ENCODE assay signal across 2 cellular contexts in the genomic region with DNA sequence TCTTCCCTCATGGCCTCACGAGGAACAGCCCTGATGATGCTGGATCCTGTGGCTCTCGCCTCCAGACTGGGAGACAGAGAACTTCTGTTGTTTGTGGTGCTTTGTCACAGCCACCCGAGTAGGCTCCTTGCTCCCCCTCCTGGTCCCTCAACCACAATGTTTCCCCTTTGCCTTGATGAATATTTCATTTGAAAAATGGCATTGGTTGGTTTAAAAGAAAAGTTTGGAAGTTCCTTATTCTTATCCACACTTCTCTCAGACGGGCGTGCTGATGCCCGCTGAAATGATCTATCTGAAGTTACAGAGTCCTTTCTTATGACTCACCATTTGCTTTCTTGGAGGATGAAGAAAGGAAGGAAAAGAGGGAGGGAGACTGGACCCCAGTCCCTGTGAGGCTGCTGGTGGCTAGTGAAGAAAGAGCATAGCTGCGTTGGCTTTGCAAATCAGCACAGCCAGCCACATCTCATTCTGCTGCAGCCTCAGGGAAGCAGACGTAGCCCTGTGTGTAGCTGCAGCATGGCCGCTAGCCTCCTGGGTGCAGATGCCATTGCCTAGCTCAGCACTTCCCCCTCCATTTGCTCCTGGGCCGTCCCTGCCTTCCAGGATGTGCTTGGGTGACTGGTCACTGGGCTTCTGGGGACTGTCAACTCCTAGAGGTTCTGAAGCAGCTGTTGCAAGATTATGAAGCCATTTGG.
TF ChIP-seq lines count a peak whose summit lies in the region.

No MANE protein-coding gene starts in this region.

TF ChIP-seq in HCT116, 20 proteins besides CTCF, POLR2A, EP300 and RAD21 (continued from another document):
- TF ChIP-seq JUND (IDR thresholded peaks at IDR 0.05): no peak
- TF ChIP-seq, protein P1, sequence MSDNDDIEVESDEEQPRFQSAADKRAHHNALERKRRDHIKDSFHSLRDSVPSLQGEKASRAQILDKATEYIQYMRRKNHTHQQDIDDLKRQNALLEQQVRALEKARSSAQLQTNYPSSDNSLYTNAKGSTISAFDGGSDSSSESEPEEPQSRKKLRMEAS (IDR thresholded peaks at IDR 0.05): no peak
- TF ChIP-seq EZH2phosphoT487 (IDR thresholded peaks at IDR 0.05; ENCODE audit: borderline replicate concordance): no peak
- no peak for TF ChIP-seq ZNF274 (IDR thresholded peaks at IDR 0.05; ENCODE audit: low read depth, low read length)
- TF ChIP-seq SP1 (IDR thresholded peaks at IDR 0.05; ENCODE audit: low read depth): no peak
- no peak for TF ChIP-seq CEBPB (IDR thresholded peaks at IDR 0.05; ENCODE audit: low read depth)
- TF ChIP-seq, protein P2, sequence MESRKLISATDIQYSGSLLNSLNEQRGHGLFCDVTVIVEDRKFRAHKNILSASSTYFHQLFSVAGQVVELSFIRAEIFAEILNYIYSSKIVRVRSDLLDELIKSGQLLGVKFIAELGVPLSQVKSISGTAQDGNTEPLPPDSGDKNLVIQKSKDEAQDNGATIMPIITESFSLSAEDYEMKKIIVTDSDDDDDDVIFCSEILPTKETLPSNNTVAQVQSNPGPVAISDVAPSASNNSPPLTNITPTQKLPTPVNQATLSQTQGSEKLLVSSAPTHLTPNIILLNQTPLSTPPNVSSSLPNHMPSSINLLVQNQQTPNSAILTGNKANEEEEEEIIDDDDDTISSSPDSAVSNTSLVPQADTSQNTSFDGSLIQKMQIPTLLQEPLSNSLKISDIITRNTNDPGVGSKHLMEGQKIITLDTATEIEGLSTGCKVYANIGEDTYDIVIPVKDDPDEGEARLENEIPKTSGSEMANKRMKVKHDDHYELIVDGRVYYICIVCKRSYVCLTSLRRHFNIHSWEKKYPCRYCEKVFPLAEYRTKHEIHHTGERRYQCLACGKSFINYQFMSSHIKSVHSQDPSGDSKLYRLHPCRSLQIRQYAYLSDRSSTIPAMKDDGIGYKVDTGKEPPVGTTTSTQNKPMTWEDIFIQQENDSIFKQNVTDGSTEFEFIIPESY (IDR thresholded peaks at IDR 0.05; ENCODE audit: extremely low read depth, insufficient replicate concordance, low read length): no peak
- no peak for TF ChIP-seq CBX3 (IDR thresholded peaks at IDR 0.05; ENCODE audit: low read depth)
- TF ChIP-seq TCF7L2 (IDR thresholded peaks at IDR 0.05; ENCODE audit: borderline replicate concordance, extremely low read depth, insufficient read depth, insufficient read length): no peak
TF ChIP-seq in HCT116: peak in this region for 0.

TF ChIP-seq in GM12878, 131 proteins besides CTCF, POLR2A, EP300 and RAD21 (continued from another document):
- TF ChIP-seq SIX5 (IDR thresholded peaks at IDR 0.05; ENCODE audit: low read depth, low read length, severe bottlenecking): no peak
- TF ChIP-seq ZBTB11 (CRISPR knock-in tag; IDR thresholded peaks at IDR 0.05): no peak
- peak; percentile 62 for TF ChIP-seq RUNX3 (IDR thresholded peaks at IDR 0.05; ENCODE audit: low read length)
